In the genomic region with DNA sequence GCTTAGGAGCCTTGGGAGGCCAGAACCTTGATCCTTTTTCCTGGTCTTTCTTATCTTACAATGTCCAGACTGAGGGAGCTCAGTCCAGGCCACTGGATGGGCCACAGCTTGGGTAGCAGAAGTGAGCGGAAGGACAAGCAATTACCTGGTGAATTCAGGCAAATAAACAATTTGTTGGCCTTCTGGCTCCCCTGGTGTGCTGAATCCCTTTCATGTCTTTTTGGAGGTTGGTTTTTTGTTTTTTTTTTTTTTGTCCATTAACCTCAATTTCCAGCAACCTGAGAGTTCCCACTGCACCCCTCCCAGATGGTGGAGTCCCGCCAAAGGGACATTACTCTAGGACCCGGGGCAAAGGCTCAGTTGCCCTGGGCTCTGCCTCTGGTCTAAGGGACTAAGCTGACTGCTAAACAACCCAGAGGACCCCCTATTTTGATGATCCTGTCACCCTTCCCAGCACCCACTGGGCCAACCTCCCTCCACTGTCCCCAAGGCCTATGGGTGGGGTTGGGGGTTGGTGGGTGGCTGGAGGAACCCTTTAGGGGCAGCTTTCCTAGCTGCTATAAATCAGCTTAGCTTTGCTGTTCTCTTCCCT, we compare ENCODE assay signal across 18 cellular contexts.
DNase-seq lines count a peak whose midpoint lies in the region; ATAC-seq and TF ChIP-seq lines count a peak whose summit lies in the region.
"Had no signal": no experiment of that assay in that cellular context is flagged by ENCODE, and none has a peak within 500 bp of the region (broad histone marks: within the 10 kb centered on the region; RNA-seq: fewer than 3 reads in every experiment).

No MANE protein-coding gene starts in this region.

- no peak overlapping the region for H3K9ac ChIP-seq in smooth muscle cell (ENCODE audit: low read depth)

- H3K9me3 ChIP-seq in right cardiac atrium (ENCODE audit: control insufficient read depth, low read length) (no peaks in the 10 kb centered on the region), smooth muscle cell (replicated peaks; ENCODE audit: low read depth) (no peaks in the 10 kb centered on the region)
- H3K9me3 ChIP-seq: suprapubic skin, upper lobe of right lung had no signal

- TF ChIP-seq CTCF in smooth muscle cell (IDR thresholded peaks at IDR 0.05; ENCODE audit: borderline replicate concordance, insufficient read depth, poor library complexity, severe bottlenecking) (no peak), foreskin fibroblast (IDR thresholded peaks at IDR 0.05; ENCODE audit: low read depth, low read length) (no peak)

- no peaks in the 10 kb centered on the region for H3K79me2 ChIP-seq in smooth muscle cell (ENCODE audit: low read depth)

- H3K27ac ChIP-seq in right cardiac atrium (ENCODE audit: low read length) (peak overlapping the region; percentile 54), smooth muscle cell (ENCODE audit: low read depth) (no peak overlapping the region)
- H3K27ac ChIP-seq: SK-N-MC, skin epidermis, suprapubic skin, upper lobe of right lung had no signal

- peak in 1 of 2 donors; percentile 4 for ATAC-seq in right cardiac atrium
- no peak for ATAC-seq in GM21576 (IDR thresholded peaks at IDR 0.05; ENCODE audit: unreplicated experiment)
- ATAC-seq: upper lobe of right lung had no signal

- no peaks in the 10 kb centered on the region for H3K36me3 ChIP-seq in smooth muscle cell (ENCODE audit: low read depth)
- H3K36me3 ChIP-seq: suprapubic skin, upper lobe of right lung had no signal

- no peaks in the 10 kb centered on the region for H3K27me3 ChIP-seq in right cardiac atrium (ENCODE audit: control insufficient read depth, insufficient read depth)
- no peaks in the 10 kb centered on the region for H3K27me3 ChIP-seq in smooth muscle cell (ENCODE audit: low read depth)
- H3K27me3 ChIP-seq: suprapubic skin, upper lobe of right lung had no signal

- H3F3A ChIP-seq in smooth muscle cell (ENCODE audit: low read depth): no peaks in the 10 kb centered on the region

- H3K4me3 ChIP-seq in right cardiac atrium (ENCODE audit: low read length) (no peak overlapping the region), smooth muscle cell (no peak overlapping the region), foreskin fibroblast (ENCODE audit: low read depth in 1 of 2, low read length in 2 of 2) (no peak overlapping the region)
- H3K4me3 ChIP-seq: SK-N-MC, skin epidermis, suprapubic skin, upper lobe of right lung had no signal

- intact Hi-C loops in right cardiac atrium (cut with DNase I): loop anchor here in 2 of 4 donors (10.0 kb wide), 2 partner anchors 59 to 81 kb away; a partner anchor contains a TSS

- H3K4me1 ChIP-seq in right cardiac atrium (ENCODE audit: control insufficient read depth, insufficient read depth, low read length) (peaks cover 4% of the 10 kb centered on the region), smooth muscle cell (ENCODE audit: low read depth) (peaks cover 27% of the 10 kb centered on the region)
- H3K4me1 ChIP-seq: suprapubic skin, upper lobe of right lung had no signal

- H2AFZ ChIP-seq in smooth muscle cell (ENCODE audit: low read depth): no peak overlapping the region

- H3K4me2 ChIP-seq in smooth muscle cell: peak overlapping the region; percentile 36

- DNase-seq in NCI-H1694 treated with DMSO at 0.1 percent for 48 hours (lab: John Stamatoyannopoulos, UW): peak; percentile 38
- no peak for DNase-seq in NCI-H1694 (lab: John Stamatoyannopoulos, UW)
- DNase-seq in cerebellar cortex (ENCODE audit: low spot score): peak; percentile 95
- no peak for DNase-seq in right cardiac atrium
- DNase-seq in smooth muscle cell (lab: John Stamatoyannopoulos, UW; ENCODE audit: unreplicated experiment): no peak
- DNase-seq in activated CD4-positive, alpha-beta T cell treated with anti-CD3 and anti-CD28 coated beads, Interleukin-2, amount 50 U/mL, for 4 hours: no peak
- no peak for DNase-seq in foreskin fibroblast
- DNase-seq: 8988T; GOT3; Kasumi-1; mesenchymal stem cell; RPMI8226; stimulated activated naive CD4-positive, alpha-beta T cell; upper lobe of right lung had no signal

- no peaks in the 10 kb centered on the region for H4K20me1 ChIP-seq in smooth muscle cell (ENCODE audit: low read depth)

- WGBS in right cardiac atrium: 86% methylated on average over 3 of the region's 3 CpGs
- WGBS in smooth muscle cell (ENCODE audit: low lambda C conversion rate): 91% methylated on average over 3 of the region's 3 CpGs

Comparison
In these comparisons a context has a peak if more than half of its experiments do, and no peak if none do; other contexts are left out.
1. DNase-seq: peak in NCI-H1694 treated with DMSO at 0.1 percent for 48 hours (single experiment) and cerebellar cortex (single experiment); none in NCI-H1694 (single experiment), right cardiac atrium (0 of 3), smooth muscle cell (single experiment), activated CD4-positive, alpha-beta T cell treated with anti-CD3 and anti-CD28 coated beads, Interleukin-2, amount 50 U/mL, for 4 hours (0 of 2) and foreskin fibroblast (0 of 2).